ENCODE assay signal across 19 cellular contexts in the genomic region with DNA sequence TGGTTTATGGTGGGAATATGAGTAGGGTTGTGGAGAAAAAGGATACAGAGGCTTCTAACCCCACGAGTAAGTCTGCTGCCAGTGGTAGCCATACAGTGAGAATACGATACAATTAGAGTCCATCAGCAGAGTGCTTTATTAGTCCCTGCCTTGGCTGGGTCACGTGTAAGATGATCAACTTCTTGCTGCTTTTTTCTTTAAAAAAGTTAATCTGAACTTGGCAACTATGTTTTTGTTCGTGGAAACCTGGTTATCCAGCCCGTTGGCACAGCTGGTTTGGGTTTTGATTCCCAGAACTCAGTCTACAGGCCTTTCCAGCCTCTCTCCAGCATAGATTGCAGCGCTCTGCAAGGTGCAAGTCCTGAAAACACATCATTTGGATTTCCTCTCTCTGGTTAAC. TPM values are rescaled to one million over a fixed set of nuclear protein-coding genes. Genes with fewer than 3 reads are reported as not detected.
DNase-seq lines count a peak whose midpoint lies in the region; ATAC-seq, FAIRE-seq and TF ChIP-seq lines count a peak whose summit lies in the region.
"Had no signal": no experiment of that assay in that cellular context is flagged by ENCODE, and none has a peak within 500 bp of the region (broad histone marks: within the 10 kb centered on the region; RNA-seq: fewer than 3 reads in every experiment).

No MANE protein-coding gene starts in this region.

- H3K27me3 ChIP-seq in Loucy (ENCODE audit: insufficient read depth, low read length, poor library complexity, severe bottlenecking) = no peaks in the 10 kb centered on the region
- no peaks in the 10 kb centered on the region for H3K27me3 ChIP-seq in GM12878 (replicated peaks in 1 of 2; ENCODE audit: control insufficient read depth in 2 of 2, insufficient read depth in 2 of 2, low read length in 1 of 2)
- H3K27me3 ChIP-seq in sigmoid colon = no peaks in the 10 kb centered on the region
- H3K27me3 ChIP-seq: BLaER1 treated with 17β-estradiol and CSF1 and Interleukin-3, amounts not matched to agents 10 nM and 100 nM had no signal

- TF ChIP-seq EP300 in GM12878 (IDR thresholded peaks at IDR 0.05; ENCODE audit: borderline replicate concordance in 1 of 2, control insufficient read depth in 1 of 2, low read depth in 2 of 2, low read length in 2 of 2) = no peak
- TF ChIP-seq EP300 in sigmoid colon (IDR thresholded peaks at IDR 0.05) = no peak

- DNase-seq in GM12892 (ENCODE audit: insufficient read length) (no peak), GM12878 (ENCODE audit: low read depth, low spot score) (no peak), sigmoid colon (no peak), G401 (ENCODE audit: low spot score) (no peak), DMS53 (lab: John Stamatoyannopoulos, UW) (no peak)
- no peak for DNase-seq in stimulated activated CD4-positive, alpha-beta T cell treated with anti-CD3 and anti-CD28 coated beads, Interleukin-4, amount 100 ng/mL, for 4 hours
- DNase-seq: 8988T; Calu3; CD8-positive, alpha-beta T cell; DND-41; EL; GOT3; H9; IMR-90 had no signal

- FAIRE-seq in GM12892 (lab: Jason Lieb, UNC) (peak; percentile 67), GM12878 (lab: Jason Lieb, UNC) (no peak)
- FAIRE-seq: G401.6, HTR-8/SVneo, K562 had no signal

- H3K27ac ChIP-seq in GM12878 (ENCODE audit: control insufficient read depth, insufficient read depth) (no peak overlapping the region), sigmoid colon (no peak overlapping the region)
- H3K27ac ChIP-seq: BLaER1 treated with 17β-estradiol and CSF1 and Interleukin-3, amounts not matched to agents 10 nM and 100 nM had no signal

- SMC1A ChIA-PET in GM12878 (lab: Charles Lee; ENCODE audit: uncharacterized antibody, unreplicated experiment) = interaction anchor here (0.7 to 3.3 kb wide), 3 partner anchors 8 to 129 kb away, joined by 3 to 13 read pairs (median 3); no protein-coding TSS in a partner anchor

- H3F3A ChIP-seq in Loucy (ENCODE audit: low read depth) = no peaks in the 10 kb centered on the region

- H3K9me3 ChIP-seq in Loucy (ENCODE audit: insufficient read depth, low read depth, low read length) (no peaks in the 10 kb centered on the region), GM12878 (replicated peaks; ENCODE audit: control insufficient read depth, insufficient read depth, low read length) (no peaks in the 10 kb centered on the region; the same call in 2 of the 3 replicates), sigmoid colon (peaks cover 0 to 3% (median 0%) of the 10 kb centered on the region in 4 donors)

- intact Hi-C loops in GM12878 (cut with micrococcal nuclease; ENCODE audit: unreplicated experiment) = no loop called here
- intact Hi-C loops in sigmoid colon (cut with DNase I) = no loop called here

- H4K20me1 ChIP-seq in Loucy (ENCODE audit: insufficient read depth, low read length, poor library complexity, severe bottlenecking) (no peaks in the 10 kb centered on the region), GM12878 (ENCODE audit: control insufficient read depth, insufficient read depth) (no peaks in the 10 kb centered on the region)
- H4K20me1 ChIP-seq: BLaER1 treated with 17β-estradiol and CSF1 and Interleukin-3, amounts not matched to agents 10 nM and 100 nM had no signal

- BruUV-seq in GM12878 (replicated peaks; lab: Mats Ljungman, UMichigan) = no TSS peak

- in situ Hi-C loops in GM12878 (cut with MboI) = no loop called here
- in situ Hi-C loops in G401 (cut with HindIII; ENCODE audit: low sequenced_read_pairs) = no loop called here

- H2AFZ ChIP-seq in Loucy (ENCODE audit: low read length) (peak overlapping the region; percentile 27; the same call in 1 of the 2 replicates), GM12878 (ENCODE audit: control insufficient read depth, low read depth, low read length) (peak overlapping the region; percentile 72)

- H3K36me3 ChIP-seq in Loucy (ENCODE audit: insufficient read depth, low read length) (no peaks in the 10 kb centered on the region), GM12878 (ENCODE audit: control insufficient read depth in 2 of 2, insufficient read depth in 2 of 2, low read length in 1 of 2) (no peaks in the 10 kb centered on the region), sigmoid colon (no peaks in the 10 kb centered on the region)
- H3K36me3 ChIP-seq: BLaER1 treated with 17β-estradiol and CSF1 and Interleukin-3, amounts not matched to agents 10 nM and 100 nM had no signal

- H3K9me2 ChIP-seq in Loucy (replicated peaks; ENCODE audit: low read depth, low read length) = no peaks in the 10 kb centered on the region

- TF ChIP-seq RAD21 in GM12878 (IDR thresholded peaks at IDR 0.05; ENCODE audit: insufficient read depth, low read depth, low read length) = no peak

- H3K9ac ChIP-seq in Loucy (ENCODE audit: low read depth, low read length, poor library complexity, severe bottlenecking) = no peak overlapping the region
- H3K9ac ChIP-seq in GM12878 (ENCODE audit: control insufficient read depth, insufficient read depth, low read length) = no peak overlapping the region
- H3K9ac ChIP-seq: BLaER1 treated with 17β-estradiol and CSF1 and Interleukin-3, amounts not matched to agents 10 nM and 100 nM had no signal

- no peak; the same call in 2 of the 3 replicates for ATAC-seq in GM12878
- ATAC-seq: CD8-positive, alpha-beta T cell; K562 had no signal

- TF ChIP-seq CTCF in Loucy (conservative IDR thresholded peaks at IDR 0.05; ENCODE audit: low read length) (no peak), GM12878 (IDR thresholded peaks at IDR 0.05 in 2 of 3, conservative IDR thresholded peaks at IDR 0.05 in 1 of 3; ENCODE audit: control insufficient read depth in 2 of 3, extremely low read depth in 1 of 3, insufficient read depth in 1 of 3, low read depth in 3 of 3, low read length in 3 of 3) (no peak), sigmoid colon (IDR thresholded peaks at IDR 0.05) (no peak)

- TF ChIP-seq POLR2A in GM12892 (IDR thresholded peaks at IDR 0.05; ENCODE audit: low read depth, low read length) = no peak
- no peak for TF ChIP-seq POLR2A in GM12878 (IDR thresholded peaks at IDR 0.05; ENCODE audit: low read depth, low read length)
- no peak for TF ChIP-seq POLR2A in sigmoid colon (IDR thresholded peaks at IDR 0.05)

- WGBS in GM12878 (ENCODE audit: insufficient coverage, insufficient replicate concordance, low lambda C conversion rate, missing lambda C conversion rate) = 77% methylated on average over 6 of the region's 6 CpGs
- WGBS in sigmoid colon, 2 donors = 80 to 81% methylated on average over 6 of the region's 6 CpGs

- H3K4me3 ChIP-seq in Loucy (ENCODE audit: low read length, poor library complexity, severe bottlenecking) (no peak overlapping the region), GM12878 (no peak overlapping the region), sigmoid colon (no peak overlapping the region)
- H3K4me3 ChIP-seq: BLaER1 treated with 17β-estradiol and CSF1 and Interleukin-3, amounts not matched to agents 10 nM and 100 nM; K562 had no signal

- no peaks in the 10 kb centered on the region for H3K79me2 ChIP-seq in Loucy (ENCODE audit: insufficient read depth, low read length)
- no peaks in the 10 kb centered on the region for H3K79me2 ChIP-seq in GM12878 (ENCODE audit: control insufficient read depth, insufficient read depth, low read length)

- RAD21 ChIA-PET in GM12878 (lab: Charles Lee; ENCODE audit: unreplicated experiment) = interaction anchor here (1.1 to 1.5 kb wide), 3 partner anchors 10 to 93 kb away, joined by 3 to 4 read pairs (median 3); no protein-coding TSS in a partner anchor

- H3K4me1 ChIP-seq in Loucy (ENCODE audit: insufficient read depth, low read length, poor library complexity, severe bottlenecking) (no peaks in the 10 kb centered on the region), GM12878 (ENCODE audit: control insufficient read depth, insufficient read depth, low read length) (peaks cover 8% of the 10 kb centered on the region), sigmoid colon (no peaks in the 10 kb centered on the region)

- POLR2A ChIA-PET in GM12878 (lab: Charles Lee) = interaction anchor here (0.7 kb wide), 1 partner anchor 87 kb away, joined by 4 read pairs; no protein-coding TSS in a partner anchor

- H3K4me2 ChIP-seq in Loucy (ENCODE audit: low read depth, low read length, poor library complexity, severe bottlenecking) (no peak overlapping the region), GM12878 (ENCODE audit: control insufficient read depth, insufficient read depth) (peak overlapping the region; percentile 27; the same call in 1 of the 2 replicates)
- H3K4me2 ChIP-seq: BLaER1 treated with 17β-estradiol and CSF1 and Interleukin-3, amounts not matched to agents 10 nM and 100 nM had no signal

- CTCF ChIA-PET in GM12878 (lab: Yijun Ruan, JAX) = interaction anchor here (1.0 kb wide), 1 partner anchor 27 kb away, joined by 5 read pairs; no protein-coding TSS in a partner anchor

RNA-seq across cellular contexts. Expression of gene LSM6, which starts 53.1 kb away (rescaled TPM):
- polyA plus RNA-seq in GM12892 (2012; ENCODE audit: missing spikeins) = 111 TPM
- total RNA-seq in GM12878 (2013; cell fraction: nucleolus; rRNA removed) = 126 and 131 TPM in 2 replicates
- 106 and 110 TPM in 2 replicates for total RNA-seq in GM12878 (2014; rRNA removed)
- total RNA-seq in GM12878 (2014; rRNA removed; fragmentation: Illumina TruSeq; extraction: Trizol) = 252 and 277 TPM in 2 replicates
- 79.2 and 84.4 TPM in 2 replicates for total RNA-seq in GM12878 (2021)
- 12.5 TPM for polyA plus RNA-seq in GM12878 (2011; ENCODE audit: low read depth)
- polyA plus RNA-seq in GM12878 (2011; rRNA removed) = 68.0 and 112 TPM in 2 replicates
- polyA plus RNA-seq in GM12878 (2011; cell fraction: cytosol; rRNA removed) = 27.5 and 33.9 TPM in 2 replicates
- 30.7 and 44.7 TPM in 2 replicates for polyA plus RNA-seq in GM12878 (2011; cell fraction: nucleus; rRNA removed)
- 89.8 and 117 TPM in 2 replicates for polyA plus RNA-seq in GM12878 (2012)
- polyA plus RNA-seq in GM12878 (2014; fragmentation: Illumina TruSeq; extraction: Trizol) = 198 and 252 TPM in 2 replicates
- polyA plus RNA-seq in GM12878 (2014; fragmentation: Nextera tagmentation; extraction: Ambion mirVana) = 100 to 1,000 TPM; 261 to 262 TPM
- 170 and 177 TPM in 2 replicates for polyA plus RNA-seq in GM12878 (2014; rRNA removed)
- 100 to 1,000 TPM; 274 to 282 TPM for polyA plus RNA-seq in GM12878 (2016; fragmentation: Nextera tagmentation; extraction: Ambion mirVana)
- 36.0 and 42.0 TPM in 2 replicates for polyA minus RNA-seq in GM12878 (2011; rRNA and poly(A)+ RNA removed)
- polyA minus RNA-seq in GM12878 (2011; cell fraction: cytosol; rRNA and poly(A)+ RNA removed) = 7.2 and 16.8 TPM in 2 replicates
- polyA minus RNA-seq in GM12878 (2011; cell fraction: nucleus; rRNA and poly(A)+ RNA removed) = 85.5 and 115 TPM in 2 replicates
- 10 to 100 TPM; 16.9 to 51.5 (median 32.4) TPM for total RNA-seq in sigmoid colon
- polyA plus RNA-seq in sigmoid colon = 10 to 100 TPM; 71.9 to 78.9 (median 76.9) TPM
- total RNA-seq in G401 (2014; rRNA removed; shearing (Covaris generic)) = 54.7 and 106 TPM in 2 replicates
